In the genomic region with DNA sequence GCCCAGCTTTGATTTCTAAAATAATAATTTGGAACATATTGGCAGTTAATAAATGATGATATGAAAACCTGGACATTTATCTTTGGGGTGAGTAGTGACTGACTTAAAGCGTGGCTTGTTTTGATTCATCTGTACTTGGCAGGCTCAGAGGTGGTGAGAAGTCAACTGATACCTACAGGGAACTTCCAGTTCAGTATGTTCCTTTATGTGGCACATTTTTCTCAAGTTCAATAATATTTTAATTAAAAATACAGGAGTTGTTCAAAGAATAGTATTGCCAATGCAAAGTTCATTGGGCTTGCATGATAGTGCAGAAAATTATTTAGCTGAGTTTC, we compare ENCODE assay signal across 1 cellular context.
TF ChIP-seq lines count a peak whose summit lies in the region.

No MANE protein-coding gene starts in this region.

TF ChIP-seq in GM23338, 12 proteins besides CTCF, POLR2A, EP300 and RAD21:
- no peak for TF ChIP-seq CREB1 (CRISPR knock-in tag; IDR thresholded peaks at IDR 0.05; ENCODE audit: low read depth)
- TF ChIP-seq JUNB (IDR thresholded peaks at IDR 0.05; ENCODE audit: unreplicated experiment) = no peak
- TF ChIP-seq STAT1 (IDR thresholded peaks at IDR 0.05; ENCODE audit: unreplicated experiment) = no peak
- TF ChIP-seq, protein P1, sequence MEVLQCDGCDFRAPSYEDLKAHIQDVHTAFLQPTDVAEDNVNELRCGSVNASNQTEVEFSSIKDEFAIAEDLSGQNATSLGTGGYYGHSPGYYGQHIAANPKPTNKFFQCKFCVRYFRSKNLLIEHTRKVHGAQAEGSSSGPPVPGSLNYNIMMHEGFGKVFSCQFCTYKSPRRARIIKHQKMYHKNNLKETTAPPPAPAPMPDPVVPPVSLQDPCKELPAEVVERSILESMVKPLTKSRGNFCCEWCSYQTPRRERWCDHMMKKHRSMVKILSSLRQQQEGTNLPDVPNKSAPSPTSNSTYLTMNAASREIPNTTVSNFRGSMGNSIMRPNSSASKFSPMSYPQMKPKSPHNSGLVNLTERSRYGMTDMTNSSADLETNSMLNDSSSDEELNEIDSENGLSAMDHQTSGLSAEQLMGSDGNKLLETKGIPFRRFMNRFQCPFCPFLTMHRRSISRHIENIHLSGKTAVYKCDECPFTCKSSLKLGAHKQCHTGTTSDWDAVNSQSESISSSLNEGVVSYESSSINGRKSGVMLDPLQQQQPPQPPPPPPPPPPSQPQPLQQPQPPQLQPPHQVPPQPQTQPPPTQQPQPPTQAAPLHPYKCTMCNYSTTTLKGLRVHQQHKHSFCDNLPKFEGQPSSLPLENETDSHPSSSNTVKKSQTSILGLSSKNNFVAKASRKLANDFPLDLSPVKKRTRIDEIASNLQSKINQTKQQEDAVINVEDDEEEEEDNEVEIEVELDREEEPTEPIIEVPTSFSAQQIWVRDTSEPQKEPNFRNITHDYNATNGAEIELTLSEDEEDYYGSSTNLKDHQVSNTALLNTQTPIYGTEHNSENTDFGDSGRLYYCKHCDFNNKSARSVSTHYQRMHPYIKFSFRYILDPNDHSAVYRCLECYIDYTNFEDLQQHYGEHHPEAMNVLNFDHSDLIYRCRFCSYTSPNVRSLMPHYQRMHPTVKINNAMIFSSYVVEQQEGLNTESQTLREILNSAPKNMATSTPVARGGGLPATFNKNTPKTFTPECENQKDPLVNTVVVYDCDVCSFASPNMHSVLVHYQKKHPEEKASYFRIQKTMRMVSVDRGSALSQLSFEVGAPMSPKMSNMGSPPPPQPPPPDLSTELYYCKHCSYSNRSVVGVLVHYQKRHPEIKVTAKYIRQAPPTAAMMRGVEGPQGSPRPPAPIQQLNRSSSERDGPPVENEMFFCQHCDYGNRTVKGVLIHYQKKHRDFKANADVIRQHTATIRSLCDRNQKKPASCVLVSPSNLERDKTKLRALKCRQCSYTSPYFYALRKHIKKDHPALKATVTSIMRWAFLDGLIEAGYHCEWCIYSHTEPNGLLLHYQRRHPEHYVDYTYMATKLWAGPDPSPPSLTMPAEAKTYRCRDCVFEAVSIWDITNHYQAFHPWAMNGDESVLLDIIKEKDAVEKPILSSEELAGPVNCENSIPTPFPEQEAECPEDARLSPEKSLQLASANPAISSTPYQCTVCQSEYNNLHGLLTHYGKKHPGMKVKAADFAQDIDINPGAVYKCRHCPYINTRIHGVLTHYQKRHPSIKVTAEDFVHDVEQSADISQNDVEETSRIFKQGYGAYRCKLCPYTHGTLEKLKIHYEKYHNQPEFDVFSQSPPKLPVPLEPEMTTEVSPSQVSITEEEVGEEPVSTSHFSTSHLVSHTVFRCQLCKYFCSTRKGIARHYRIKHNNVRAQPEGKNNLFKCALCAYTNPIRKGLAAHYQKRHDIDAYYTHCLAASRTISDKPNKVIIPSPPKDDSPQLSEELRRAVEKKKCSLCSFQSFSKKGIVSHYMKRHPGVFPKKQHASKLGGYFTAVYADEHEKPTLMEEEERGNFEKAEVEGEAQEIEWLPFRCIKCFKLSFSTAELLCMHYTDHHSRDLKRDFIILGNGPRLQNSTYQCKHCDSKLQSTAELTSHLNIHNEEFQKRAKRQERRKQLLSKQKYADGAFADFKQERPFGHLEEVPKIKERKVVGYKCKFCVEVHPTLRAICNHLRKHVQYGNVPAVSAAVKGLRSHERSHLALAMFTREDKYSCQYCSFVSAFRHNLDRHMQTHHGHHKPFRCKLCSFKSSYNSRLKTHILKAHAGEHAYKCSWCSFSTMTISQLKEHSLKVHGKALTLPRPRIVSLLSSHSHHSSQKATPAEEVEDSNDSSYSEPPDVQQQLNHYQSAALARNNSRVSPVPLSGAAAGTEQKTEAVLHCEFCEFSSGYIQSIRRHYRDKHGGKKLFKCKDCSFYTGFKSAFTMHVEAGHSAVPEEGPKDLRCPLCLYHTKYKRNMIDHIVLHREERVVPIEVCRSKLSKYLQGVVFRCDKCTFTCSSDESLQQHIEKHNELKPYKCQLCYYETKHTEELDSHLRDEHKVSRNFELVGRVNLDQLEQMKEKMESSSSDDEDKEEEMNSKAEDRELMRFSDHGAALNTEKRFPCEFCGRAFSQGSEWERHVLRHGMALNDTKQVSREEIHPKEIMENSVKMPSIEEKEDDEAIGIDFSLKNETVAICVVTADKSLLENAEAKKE (CRISPR knock-in tag; IDR thresholded peaks at IDR 0.05) = no peak
- TF ChIP-seq EZH2phosphoT487 (IDR thresholded peaks at IDR 0.05; ENCODE audit: unreplicated experiment) = no peak
- TF ChIP-seq, protein P2, sequence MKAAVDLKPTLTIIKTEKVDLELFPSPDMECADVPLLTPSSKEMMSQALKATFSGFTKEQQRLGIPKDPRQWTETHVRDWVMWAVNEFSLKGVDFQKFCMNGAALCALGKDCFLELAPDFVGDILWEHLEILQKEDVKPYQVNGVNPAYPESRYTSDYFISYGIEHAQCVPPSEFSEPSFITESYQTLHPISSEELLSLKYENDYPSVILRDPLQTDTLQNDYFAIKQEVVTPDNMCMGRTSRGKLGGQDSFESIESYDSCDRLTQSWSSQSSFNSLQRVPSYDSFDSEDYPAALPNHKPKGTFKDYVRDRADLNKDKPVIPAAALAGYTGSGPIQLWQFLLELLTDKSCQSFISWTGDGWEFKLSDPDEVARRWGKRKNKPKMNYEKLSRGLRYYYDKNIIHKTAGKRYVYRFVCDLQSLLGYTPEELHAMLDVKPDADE (IDR thresholded peaks at IDR 0.05) = no peak
- no peak for TF ChIP-seq ZNF331 (CRISPR knock-in tag; IDR thresholded peaks at IDR 0.05; ENCODE audit: low read depth)
- no peak for TF ChIP-seq EZH2 (IDR thresholded peaks at IDR 0.05; ENCODE audit: low read depth, unreplicated experiment)
- TF ChIP-seq NANOG (IDR thresholded peaks at IDR 0.05; ENCODE audit: borderline replicate concordance) = no peak
- TF ChIP-seq, protein P3, sequence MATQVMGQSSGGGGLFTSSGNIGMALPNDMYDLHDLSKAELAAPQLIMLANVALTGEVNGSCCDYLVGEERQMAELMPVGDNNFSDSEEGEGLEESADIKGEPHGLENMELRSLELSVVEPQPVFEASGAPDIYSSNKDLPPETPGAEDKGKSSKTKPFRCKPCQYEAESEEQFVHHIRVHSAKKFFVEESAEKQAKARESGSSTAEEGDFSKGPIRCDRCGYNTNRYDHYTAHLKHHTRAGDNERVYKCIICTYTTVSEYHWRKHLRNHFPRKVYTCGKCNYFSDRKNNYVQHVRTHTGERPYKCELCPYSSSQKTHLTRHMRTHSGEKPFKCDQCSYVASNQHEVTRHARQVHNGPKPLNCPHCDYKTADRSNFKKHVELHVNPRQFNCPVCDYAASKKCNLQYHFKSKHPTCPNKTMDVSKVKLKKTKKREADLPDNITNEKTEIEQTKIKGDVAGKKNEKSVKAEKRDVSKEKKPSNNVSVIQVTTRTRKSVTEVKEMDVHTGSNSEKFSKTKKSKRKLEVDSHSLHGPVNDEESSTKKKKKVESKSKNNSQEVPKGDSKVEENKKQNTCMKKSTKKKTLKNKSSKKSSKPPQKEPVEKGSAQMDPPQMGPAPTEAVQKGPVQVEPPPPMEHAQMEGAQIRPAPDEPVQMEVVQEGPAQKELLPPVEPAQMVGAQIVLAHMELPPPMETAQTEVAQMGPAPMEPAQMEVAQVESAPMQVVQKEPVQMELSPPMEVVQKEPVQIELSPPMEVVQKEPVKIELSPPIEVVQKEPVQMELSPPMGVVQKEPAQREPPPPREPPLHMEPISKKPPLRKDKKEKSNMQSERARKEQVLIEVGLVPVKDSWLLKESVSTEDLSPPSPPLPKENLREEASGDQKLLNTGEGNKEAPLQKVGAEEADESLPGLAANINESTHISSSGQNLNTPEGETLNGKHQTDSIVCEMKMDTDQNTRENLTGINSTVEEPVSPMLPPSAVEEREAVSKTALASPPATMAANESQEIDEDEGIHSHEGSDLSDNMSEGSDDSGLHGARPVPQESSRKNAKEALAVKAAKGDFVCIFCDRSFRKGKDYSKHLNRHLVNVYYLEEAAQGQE (IDR thresholded peaks at IDR 0.05; ENCODE audit: unreplicated experiment) = no peak
- TF ChIP-seq POLR2AphosphoS5 (IDR thresholded peaks at IDR 0.05; ENCODE audit: low read depth) = no peak
- TF ChIP-seq ZNF114 (CRISPR knock-in tag; IDR thresholded peaks at IDR 0.05) = no peak
